In genomic region chr9:128066713-128067621, GRCh38 we compare ENCODE assay signal across 8 cellular contexts. TPM values are rescaled to one million over a fixed set of nuclear protein-coding genes. Genes with fewer than 3 reads are reported as not detected.
DNase-seq lines count a peak whose midpoint lies in the region; ATAC-seq and TF ChIP-seq lines count a peak whose summit lies in the region.

Gene NAIF1, minus strand, starts transcription at chr9:128067320. Its CDS starts 219 bp downstream, at chr9:128067101.

- 0 to 19% methylated on average over 9 to 28 of the region's 53 CpGs for WGBS in gastroesophageal sphincter (ENCODE audit: low coverage in 1 of 2), 2 donors

- H3K4me1 Mint-ChIP-seq in activated naive CD4-positive, alpha-beta T cell treated with anti-CD3 and anti-CD28 coated beads for 36 hours (ENCODE audit: low read depth): peaks cover 56% of the 10 kb centered on the region

- no peaks in the 10 kb centered on the region for H3K9me3 Mint-ChIP-seq in activated naive CD4-positive, alpha-beta T cell treated with anti-CD3 and anti-CD28 coated beads for 36 hours

- DNase-seq in GF-D8 (lab: John Stamatoyannopoulos, UW) (peak; percentile 99), HEK293T (ENCODE audit: extremely low spot score) (peak; percentile 94), MV-4-11 (lab: John Stamatoyannopoulos, UW) (peak; percentile 99), SK-N-DZ (ENCODE audit: low spot score) (peak; percentile 100), superior temporal gyrus (ENCODE audit: extremely low spot score) (peak; percentile 100)
- peak; percentile 98 for DNase-seq in activated naive CD4-positive, alpha-beta T cell treated with anti-CD3 and anti-CD28 coated beads for 36 hours

- H3K27me3 ChIP-seq in gastroesophageal sphincter (no peaks in the 10 kb centered on the region), neutrophil (no peaks in the 10 kb centered on the region)

- H3K27ac ChIP-seq in gastroesophageal sphincter (peak within 1 kb of the TSS; percentile 92 to 99 (median 96)), neutrophil (peak within 1 kb of the TSS; percentile 96)

- intact Hi-C loops in activated naive CD4-positive, alpha-beta T cell treated with anti-CD3 and anti-CD28 coated beads for 36 hours (cut with micrococcal nuclease): loop anchor here (1.0 to 2.0 kb wide), 9 partner anchors 27 to 454 kb away; partner anchors contain the start of genes BBLN, COQ4, STXBP1 and TRUB2

- peaks cover 6% of the 10 kb centered on the region for H3K36me3 Mint-ChIP-seq in activated naive CD4-positive, alpha-beta T cell treated with anti-CD3 and anti-CD28 coated beads for 36 hours (ENCODE audit: low read depth)

- TF ChIP-seq EP300 in gastroesophageal sphincter (IDR thresholded peaks at IDR 0.05): no peak

- no peaks in the 10 kb centered on the region for H3K9me3 ChIP-seq in gastroesophageal sphincter
- no peaks in the 10 kb centered on the region for H3K9me3 ChIP-seq in neutrophil

- H3K4me1 ChIP-seq in gastroesophageal sphincter (peaks cover 0 to 80% (median 24%) of the 10 kb centered on the region in 3 donors), neutrophil (ENCODE audit: control insufficient read depth in 1 of 2, insufficient read depth in 1 of 2, low read depth in 1 of 2, low read length in 1 of 2) (peaks cover 75 to 77% of the 10 kb centered on the region in 2 experiments)

- no peak within 1 kb of the TSS for H3K4me3 Mint-ChIP-seq in activated naive CD4-positive, alpha-beta T cell treated with anti-CD3 and anti-CD28 coated beads for 36 hours

- CTCF ChIA-PET in HEK293T (lab: Yijun Ruan, JAX): interaction anchor here (1.5 to 1.6 kb wide), 3 partner anchors 9 to 124 kb away, joined by 3 to 5 read pairs (median 4); no protein-coding TSS in a partner anchor
- CTCF ChIA-PET in activated naive CD4-positive, alpha-beta T cell treated with anti-CD3 and anti-CD28 coated beads for 36 hours (lab: Charles Lee): interaction anchor here (0.6 to 1.6 kb wide), 4 partner anchors 18 to 123 kb away, joined by 3 to 4 read pairs (median 4); no protein-coding TSS in a partner anchor

- POLR2A ChIA-PET in HEK293T (lab: Yijun Ruan, JAX): interaction anchor here (0.8 to 2.6 kb wide), 11 partner anchors 9 to 136 kb away, joined by 3 to 20 read pairs (median 3); partner anchors contain the start of gene PIP5KL1

- peak within 1 kb of the TSS; percentile 66 to 97 for H3K4me3 ChIP-seq in gastroesophageal sphincter
- peak within 1 kb of the TSS; percentile 84 to 98 for H3K4me3 ChIP-seq in neutrophil (ENCODE audit: low read depth in 1 of 2, low read length in 1 of 2)

- H3K36me3 ChIP-seq in gastroesophageal sphincter (peaks cover 0 to 18% of the 10 kb centered on the region in 2 donors), neutrophil (peaks cover 13% of the 10 kb centered on the region)

- H3K27ac Mint-ChIP-seq in activated naive CD4-positive, alpha-beta T cell treated with anti-CD3 and anti-CD28 coated beads for 36 hours: no peak within 1 kb of the TSS

- TF ChIP-seq POLR2A in gastroesophageal sphincter (IDR thresholded peaks at IDR 0.05): peak; percentile 39 to 57

- ATAC-seq in gastroesophageal sphincter: peak; percentile 88

- TF ChIP-seq CTCF in gastroesophageal sphincter (IDR thresholded peaks at IDR 0.05): no peak
- peak; percentile 34 for TF ChIP-seq CTCF in neutrophil (IDR thresholded peaks at IDR 0.05)

- H3K27me3 Mint-ChIP-seq in activated naive CD4-positive, alpha-beta T cell treated with anti-CD3 and anti-CD28 coated beads for 36 hours (ENCODE audit: low read depth): no peaks in the 10 kb centered on the region

TF ChIP-seq in HEK293T, 16 proteins besides CTCF, POLR2A, EP300 and RAD21:
- TF ChIP-seq, protein P1, sequence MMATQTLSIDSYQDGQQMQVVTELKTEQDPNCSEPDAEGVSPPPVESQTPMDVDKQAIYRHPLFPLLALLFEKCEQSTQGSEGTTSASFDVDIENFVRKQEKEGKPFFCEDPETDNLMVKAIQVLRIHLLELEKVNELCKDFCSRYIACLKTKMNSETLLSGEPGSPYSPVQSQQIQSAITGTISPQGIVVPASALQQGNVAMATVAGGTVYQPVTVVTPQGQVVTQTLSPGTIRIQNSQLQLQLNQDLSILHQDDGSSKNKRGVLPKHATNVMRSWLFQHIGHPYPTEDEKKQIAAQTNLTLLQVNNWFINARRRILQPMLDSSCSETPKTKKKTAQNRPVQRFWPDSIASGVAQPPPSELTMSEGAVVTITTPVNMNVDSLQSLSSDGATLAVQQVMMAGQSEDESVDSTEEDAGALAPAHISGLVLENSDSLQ (IDR thresholded peaks at IDR 0.05): peak; percentile 100
- TF ChIP-seq SP1 (IDR thresholded peaks at IDR 0.05) (peak; percentile 98), ZNF384 (IDR thresholded peaks at IDR 0.05) (no peak), BHLHE40 (IDR thresholded peaks at IDR 0.05; ENCODE audit: borderline replicate concordance) (no peak), ELF4 (IDR thresholded peaks at IDR 0.05) (peak; percentile 69), LEF1 (IDR thresholded peaks at IDR 0.05; ENCODE audit: borderline replicate concordance) (no peak), CTBP1 (IDR thresholded peaks at IDR 0.05; ENCODE audit: borderline replicate concordance) (no peak), FOXM1 (IDR thresholded peaks at IDR 0.05; ENCODE audit: borderline replicate concordance) (no peak; the same call in 1 of the 2 replicates), SUZ12 (IDR thresholded peaks at IDR 0.05) (no peak), L3MBTL2 (conservative IDR thresholded peaks at IDR 0.05) (peak; percentile 88), FOXK2 (IDR thresholded peaks at IDR 0.05) (no peak)

RNA-seq across cellular contexts. Expression of gene NAIF1, which starts in this region (rescaled TPM):
- 16.1 and 16.4 TPM in 2 replicates for polyA plus RNA-seq in SK-N-DZ (2014; cell fraction: cytosol; rRNA removed)
- 4.8 and 7.4 TPM in 2 replicates for polyA plus RNA-seq in SK-N-DZ (2014; cell fraction: nucleus; rRNA removed)
- total RNA-seq in activated naive CD4-positive, alpha-beta T cell treated with anti-CD3 and anti-CD28 coated beads for 36 hours: 10 to 100 TPM; 12.3 to 12.8 TPM
- 10 to 100 TPM in 1 of 4 donors, 1 to 10 TPM in 3; 5.3 to 11.4 (median 8.6) TPM for total RNA-seq in gastroesophageal sphincter

Comparison
In these comparisons a context has a peak if more than half of its experiments do, and no peak if none do; other contexts are left out.
1. Peak in every context shown above with its lines: DNase-seq, ATAC-seq, H3K4me3 ChIP-seq and H3K27ac ChIP-seq.